ENCODE assay signal across 19 cellular contexts in genomic region chr3:197475514-197475913, GRCh38.
DNase-seq lines count a peak whose midpoint lies in the region; ATAC-seq, FAIRE-seq and TF ChIP-seq lines count a peak whose summit lies in the region.
"Had no signal": no experiment of that assay in that cellular context is flagged by ENCODE, and none has a peak within 500 bp of the region (broad histone marks: within the 10 kb centered on the region; RNA-seq: fewer than 3 reads in every experiment).

No MANE protein-coding gene starts in this region.

- no peaks in the 10 kb centered on the region for H3K9me3 Mint-ChIP-seq in mesothelial cell of epicardium
- no peaks in the 10 kb centered on the region for H3K9me3 Mint-ChIP-seq in CD4-positive, alpha-beta T cell
- H3K9me3 Mint-ChIP-seq: CD8-positive, alpha-beta T cell; HFFc6 had no signal

- H3K9ac ChIP-seq in K562 (ENCODE audit: insufficient read depth in 1 of 2, low read depth in 2 of 2, low read length in 2 of 2), result no peak overlapping the region

- TF ChIP-seq RAD21 in K562 (CRISPR knock-in tag; conservative IDR thresholded peaks at IDR 0.05 in 1 of 2, IDR thresholded peaks at IDR 0.05 in 1 of 2), result no peak

- in situ Hi-C loops in K562 (cut with MboI), result no loop called here

- no TSS peak for BruUV-seq in K562 (replicated peaks; lab: Mats Ljungman, UMichigan)

- POLR2A ChIA-PET in K562 (lab: Yijun Ruan, JAX), result no interaction called here
- POLR2A ChIA-PET in CD4-positive, alpha-beta T cell (lab: Charles Lee), result no interaction called here

- no peaks in the 10 kb centered on the region for H3K27me3 Mint-ChIP-seq in mesothelial cell of epicardium (ENCODE audit: low read depth)
- peaks cover 28% of the 10 kb centered on the region for H3K27me3 Mint-ChIP-seq in CD4-positive, alpha-beta T cell

- no peak for TF ChIP-seq CTCF in K562 (IDR thresholded peaks at IDR 0.05 in 2 of 3, conservative IDR thresholded peaks at IDR 0.05 in 1 of 3; ENCODE audit: insufficient read depth in 2 of 3, low read depth in 1 of 3, low read length in 3 of 3)
- peak; percentile 10 for TF ChIP-seq CTCF in foreskin keratinocyte (conservative IDR thresholded peaks at IDR 0.05)
- no peak for TF ChIP-seq CTCF in mesothelial cell of epicardium (IDR thresholded peaks at IDR 0.05; ENCODE audit: unreplicated experiment)
- no peak for TF ChIP-seq CTCF in CD4-positive, alpha-beta T cell (IDR thresholded peaks at IDR 0.05)

- no peaks in the 10 kb centered on the region for H3K36me3 Mint-ChIP-seq in mesothelial cell of epicardium
- no peaks in the 10 kb centered on the region for H3K36me3 Mint-ChIP-seq in CD4-positive, alpha-beta T cell (ENCODE audit: low read depth)
- H3K36me3 Mint-ChIP-seq: CD8-positive, alpha-beta T cell had no signal

- H3K9me1 ChIP-seq in K562 (ENCODE audit: control insufficient read depth, insufficient read depth, low read length), result no peaks in the 10 kb centered on the region

- TF ChIP-seq EP300 in K562 (IDR thresholded peaks at IDR 0.05; ENCODE audit: low read length), result no peak

- no peak overlapping the region for H3K4me3 ChIP-seq in K562
- H3K4me3 ChIP-seq: A549 had no signal

- no peak overlapping the region for H3K4me3 Mint-ChIP-seq in mesothelial cell of epicardium
- no peak overlapping the region for H3K4me3 Mint-ChIP-seq in CD4-positive, alpha-beta T cell
- H3K4me3 Mint-ChIP-seq: CD8-positive, alpha-beta T cell; HFFc6 had no signal

- no peaks in the 10 kb centered on the region for H3K79me2 ChIP-seq in K562 (ENCODE audit: control insufficient read depth, insufficient read depth, low read length)

- H3K4me2 ChIP-seq in K562 (ENCODE audit: insufficient read depth, low read length), result no peak overlapping the region
- H3K4me2 ChIP-seq: A549 had no signal

- H3K4me1 ChIP-seq in K562 (replicated peaks in 1 of 2; ENCODE audit: control insufficient read depth in 2 of 2, insufficient read depth in 2 of 2, low read length in 2 of 2), result no peaks in the 10 kb centered on the region
- H3K4me1 ChIP-seq in foreskin keratinocyte, result peaks cover 16% of the 10 kb centered on the region
- H3K4me1 ChIP-seq: BE2C had no signal

- no peak overlapping the region for H2AFZ ChIP-seq in K562 (ENCODE audit: low read depth, low read length)

- no peak for TF ChIP-seq POLR2A in K562 (conservative IDR thresholded peaks at IDR 0.05)

- ATAC-seq in K562 (no peak), foreskin keratinocyte (no peak)
- no peak for ATAC-seq in CD4-positive, alpha-beta T cell (ENCODE audit: poor library complexity)
- ATAC-seq: A549; CD8-positive, alpha-beta T cell; HepG2 had no signal

- CTCF ChIA-PET in K562 (lab: Yijun Ruan, JAX; ENCODE audit: low intra/inter-chr PET ratio), result no interaction called here
- CTCF ChIA-PET in CD4-positive, alpha-beta T cell (lab: Charles Lee), result no interaction called here

- H3K27ac ChIP-seq in K562 (ENCODE audit: extremely low read depth, low read depth, low read length) (no peak overlapping the region), foreskin keratinocyte (no peak overlapping the region)
- H3K27ac ChIP-seq in CD4-positive, alpha-beta T cell (ENCODE audit: low read depth, low read length), result no peak overlapping the region
- H3K27ac ChIP-seq: C4-2B had no signal

- H3K27me3 ChIP-seq in K562 (ENCODE audit: control insufficient read depth in 2 of 2, insufficient read depth in 2 of 2, low read length in 2 of 2) (peaks cover 35 to 66% of the 10 kb centered on the region in 2 experiments), foreskin keratinocyte (no peaks in the 10 kb centered on the region)
- H3K27me3 ChIP-seq in CD4-positive, alpha-beta T cell (ENCODE audit: control insufficient read depth, insufficient read depth, low read length), result no peaks in the 10 kb centered on the region
- H3K27me3 ChIP-seq: BE2C had no signal

- H4K20me1 ChIP-seq in K562 (replicated peaks; ENCODE audit: control insufficient read depth, insufficient read depth, low read length), result no peaks in the 10 kb centered on the region

- no peak for FAIRE-seq in K562 (lab: Jason Lieb, UNC)
- FAIRE-seq: A549, GM12891, HepG2, HTR-8/SVneo had no signal

- no peak overlapping the region for H3K27ac Mint-ChIP-seq in mesothelial cell of epicardium
- no peak overlapping the region for H3K27ac Mint-ChIP-seq in CD4-positive, alpha-beta T cell
- H3K27ac Mint-ChIP-seq: CD8-positive, alpha-beta T cell; HFFc6 had no signal

- peaks cover 9% of the 10 kb centered on the region for H3K4me1 Mint-ChIP-seq in mesothelial cell of epicardium
- H3K4me1 Mint-ChIP-seq in CD4-positive, alpha-beta T cell (ENCODE audit: low read depth), result no peaks in the 10 kb centered on the region

- intact Hi-C loops in K562 (cut with micrococcal nuclease), result no loop called here
- intact Hi-C loops in CD4-positive, alpha-beta T cell (cut with DNase I, micrococcal nuclease), result no loop called here

- no peaks in the 10 kb centered on the region for H3K36me3 ChIP-seq in K562 (ENCODE audit: control insufficient read depth, insufficient read depth, low read length)
- H3K36me3 ChIP-seq: BE2C had no signal

- 10% methylated on average over 3 of the region's 3 CpGs for WGBS in K562 (ENCODE audit: insufficient coverage, low coverage, missing lambda C conversion rate)

- DNase-seq in NCI-H2171 treated with DMSO at 0.1 percent for 48 hours (lab: John Stamatoyannopoulos, UW), result peak; percentile 88
- no peak for DNase-seq in K562 (ENCODE audit: extremely low read depth in 1 of 4, low spot score in 3 of 4)
- no peak for DNase-seq in foreskin keratinocyte
- DNase-seq in pons (ENCODE audit: low spot score), result peak; percentile 19
- DNase-seq in mesothelial cell of epicardium (ENCODE audit: low spot score in 2 of 2, unreplicated experiment in 2 of 2), result no peak
- DNase-seq in DMS53 treated with DMSO at 0.1 percent for 48 hours (lab: John Stamatoyannopoulos, UW; ENCODE audit: unreplicated experiment), result no peak
- DNase-seq in CD4-positive, alpha-beta T cell, result no peak
- no peak for DNase-seq in NCI-H69 (lab: John Stamatoyannopoulos, UW)
- DNase-seq: BE2C; Caco-2; CD8-positive, alpha-beta T cell; DMS53; HCEC 1CT; HFFc6 had no signal

- H3K9me3 ChIP-seq in K562 (replicated peaks; ENCODE audit: control insufficient read depth, insufficient read depth, low read depth, low read length), result no peaks in the 10 kb centered on the region
- no peaks in the 10 kb centered on the region for H3K9me3 ChIP-seq in CD4-positive, alpha-beta T cell (ENCODE audit: control insufficient read depth, low read length)
- H3K9me3 ChIP-seq: A549, BE2C, Caco-2 had no signal

TF ChIP-seq in K562, 482 proteins besides CTCF, POLR2A, EP300 and RAD21:
- TF ChIP-seq ARID2 (IDR thresholded peaks at IDR 0.05) (no peak), PML (IDR thresholded peaks at IDR 0.05; ENCODE audit: low read length) (no peak), ARID3A (IDR thresholded peaks at IDR 0.05; ENCODE audit: borderline replicate concordance, low read depth, low read length) (no peak), ZEB2 (IDR thresholded peaks at IDR 0.05) (no peak), ZFP36 (IDR thresholded peaks at IDR 0.05; ENCODE audit: low read depth, low read length, partially characterized antibody) (peak; percentile 76), LARP7 (IDR thresholded peaks at IDR 0.05) (no peak)
- TF ChIP-seq, protein P1, sequence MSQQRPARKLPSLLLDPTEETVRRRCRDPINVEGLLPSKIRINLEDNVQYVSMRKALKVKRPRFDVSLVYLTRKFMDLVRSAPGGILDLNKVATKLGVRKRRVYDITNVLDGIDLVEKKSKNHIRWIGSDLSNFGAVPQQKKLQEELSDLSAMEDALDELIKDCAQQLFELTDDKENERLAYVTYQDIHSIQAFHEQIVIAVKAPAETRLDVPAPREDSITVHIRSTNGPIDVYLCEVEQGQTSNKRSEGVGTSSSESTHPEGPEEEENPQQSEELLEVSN (IDR thresholded peaks at IDR 0.05; ENCODE audit: borderline replicate concordance in 1 of 2, extremely low read depth in 1 of 2, insufficient read depth in 1 of 2, insufficient read length in 1 of 2, low read depth in 1 of 2, low read length in 1 of 2, poor library complexity in 1 of 2, severe bottlenecking in 1 of 2), result no peak

Comparison
In these comparisons a context has a peak if more than half of its experiments do, and no peak if none do; other contexts are left out.
1. DNase-seq: peak in NCI-H2171 treated with DMSO at 0.1 percent for 48 hours (single experiment) and pons (single experiment); none in K562 (0 of 4), foreskin keratinocyte (0 of 2), mesothelial cell of epicardium (0 of 2), DMS53 treated with DMSO at 0.1 percent for 48 hours (single experiment), CD4-positive, alpha-beta T cell (0 of 10) and NCI-H69 (single experiment).